In genomic region chr14:89374908-89375307, GRCh38 we compare ENCODE assay signal across 1 cellular context.
TF ChIP-seq lines count a peak whose summit lies in the region.

No MANE protein-coding gene starts in this region.

TF ChIP-seq in GM12878, 131 proteins besides CTCF, POLR2A, EP300 and RAD21:
- no peak for TF ChIP-seq EGR1 (IDR thresholded peaks at IDR 0.05; ENCODE audit: borderline replicate concordance in 1 of 2, low read depth in 2 of 2, low read length in 2 of 2)
- no peak for TF ChIP-seq USF1 (IDR thresholded peaks at IDR 0.05; ENCODE audit: borderline replicate concordance, extremely low read length, insufficient read depth, low read depth, low read length)
